2 cellular contexts compared by ENCODE assay signal in the genomic region with DNA sequence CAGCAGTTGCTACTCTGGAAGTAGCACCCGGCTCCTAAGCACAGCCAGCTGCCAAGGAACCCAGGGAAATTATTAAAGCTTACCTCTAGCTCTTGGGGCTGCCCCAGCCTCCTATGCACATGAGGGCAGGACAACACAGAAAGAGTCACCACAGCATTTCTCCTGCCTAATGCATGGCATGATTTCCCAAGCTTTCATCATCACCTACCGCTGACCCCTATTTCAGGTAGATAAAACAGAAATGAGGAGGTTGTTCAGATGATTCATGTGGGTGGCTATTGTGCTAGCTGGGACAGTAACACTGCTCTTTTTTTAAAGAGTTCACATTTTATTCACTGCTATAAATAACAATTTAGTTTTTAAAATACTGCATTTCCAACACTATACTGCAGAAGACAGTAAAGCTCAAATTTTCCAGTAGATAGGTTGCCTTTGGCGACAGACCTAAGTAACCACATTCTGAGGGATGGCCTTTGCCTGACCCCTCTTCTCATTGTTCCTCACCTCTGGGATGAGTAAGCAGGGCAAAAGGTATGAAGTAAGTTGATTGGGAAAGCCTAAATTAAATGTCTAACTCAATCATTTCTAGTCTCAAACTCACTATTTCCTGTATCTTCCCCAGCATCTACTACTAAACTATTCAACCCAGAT.
TF ChIP-seq lines count a peak whose summit lies in the region.

No MANE protein-coding gene starts in this region.

TF ChIP-seq in HCT116, 20 proteins besides CTCF, POLR2A, EP300 and RAD21 (continued from another document):
- TF ChIP-seq, protein P1, sequence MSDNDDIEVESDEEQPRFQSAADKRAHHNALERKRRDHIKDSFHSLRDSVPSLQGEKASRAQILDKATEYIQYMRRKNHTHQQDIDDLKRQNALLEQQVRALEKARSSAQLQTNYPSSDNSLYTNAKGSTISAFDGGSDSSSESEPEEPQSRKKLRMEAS (IDR thresholded peaks at IDR 0.05): peak; percentile 65
- TF ChIP-seq, protein P2, sequence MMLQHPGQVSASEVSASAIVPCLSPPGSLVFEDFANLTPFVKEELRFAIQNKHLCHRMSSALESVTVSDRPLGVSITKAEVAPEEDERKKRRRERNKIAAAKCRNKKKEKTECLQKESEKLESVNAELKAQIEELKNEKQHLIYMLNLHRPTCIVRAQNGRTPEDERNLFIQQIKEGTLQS (IDR thresholded peaks at IDR 0.05): 0 out of 2 replicates have a peak, but pooled peaks have one; percentile 12
- TF ChIP-seq SP1 (IDR thresholded peaks at IDR 0.05; ENCODE audit: low read depth) (peak; percentile 62), SRF (IDR thresholded peaks at IDR 0.05; ENCODE audit: low read depth) (0 out of 2 replicates have a peak, but pooled peaks have one; percentile 16), EZH2phosphoT487 (IDR thresholded peaks at IDR 0.05; ENCODE audit: borderline replicate concordance) (no peak), JUND (IDR thresholded peaks at IDR 0.05) (peak; percentile 45), CEBPB (IDR thresholded peaks at IDR 0.05; ENCODE audit: low read depth) (peak; percentile 92), SIN3A (IDR thresholded peaks at IDR 0.05; ENCODE audit: low read depth) (peak; percentile 48; the same call in 1 of the 2 replicates)
- TF ChIP-seq, protein P3, sequence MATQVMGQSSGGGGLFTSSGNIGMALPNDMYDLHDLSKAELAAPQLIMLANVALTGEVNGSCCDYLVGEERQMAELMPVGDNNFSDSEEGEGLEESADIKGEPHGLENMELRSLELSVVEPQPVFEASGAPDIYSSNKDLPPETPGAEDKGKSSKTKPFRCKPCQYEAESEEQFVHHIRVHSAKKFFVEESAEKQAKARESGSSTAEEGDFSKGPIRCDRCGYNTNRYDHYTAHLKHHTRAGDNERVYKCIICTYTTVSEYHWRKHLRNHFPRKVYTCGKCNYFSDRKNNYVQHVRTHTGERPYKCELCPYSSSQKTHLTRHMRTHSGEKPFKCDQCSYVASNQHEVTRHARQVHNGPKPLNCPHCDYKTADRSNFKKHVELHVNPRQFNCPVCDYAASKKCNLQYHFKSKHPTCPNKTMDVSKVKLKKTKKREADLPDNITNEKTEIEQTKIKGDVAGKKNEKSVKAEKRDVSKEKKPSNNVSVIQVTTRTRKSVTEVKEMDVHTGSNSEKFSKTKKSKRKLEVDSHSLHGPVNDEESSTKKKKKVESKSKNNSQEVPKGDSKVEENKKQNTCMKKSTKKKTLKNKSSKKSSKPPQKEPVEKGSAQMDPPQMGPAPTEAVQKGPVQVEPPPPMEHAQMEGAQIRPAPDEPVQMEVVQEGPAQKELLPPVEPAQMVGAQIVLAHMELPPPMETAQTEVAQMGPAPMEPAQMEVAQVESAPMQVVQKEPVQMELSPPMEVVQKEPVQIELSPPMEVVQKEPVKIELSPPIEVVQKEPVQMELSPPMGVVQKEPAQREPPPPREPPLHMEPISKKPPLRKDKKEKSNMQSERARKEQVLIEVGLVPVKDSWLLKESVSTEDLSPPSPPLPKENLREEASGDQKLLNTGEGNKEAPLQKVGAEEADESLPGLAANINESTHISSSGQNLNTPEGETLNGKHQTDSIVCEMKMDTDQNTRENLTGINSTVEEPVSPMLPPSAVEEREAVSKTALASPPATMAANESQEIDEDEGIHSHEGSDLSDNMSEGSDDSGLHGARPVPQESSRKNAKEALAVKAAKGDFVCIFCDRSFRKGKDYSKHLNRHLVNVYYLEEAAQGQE (IDR thresholded peaks at IDR 0.05; ENCODE audit: low read depth): no peak
TF ChIP-seq in HCT116: peak in this region for 8.

TF ChIP-seq in HepG2, 621 proteins besides CTCF, POLR2A, EP300 and RAD21 (continued from another document):
- TF ChIP-seq, protein P4, sequence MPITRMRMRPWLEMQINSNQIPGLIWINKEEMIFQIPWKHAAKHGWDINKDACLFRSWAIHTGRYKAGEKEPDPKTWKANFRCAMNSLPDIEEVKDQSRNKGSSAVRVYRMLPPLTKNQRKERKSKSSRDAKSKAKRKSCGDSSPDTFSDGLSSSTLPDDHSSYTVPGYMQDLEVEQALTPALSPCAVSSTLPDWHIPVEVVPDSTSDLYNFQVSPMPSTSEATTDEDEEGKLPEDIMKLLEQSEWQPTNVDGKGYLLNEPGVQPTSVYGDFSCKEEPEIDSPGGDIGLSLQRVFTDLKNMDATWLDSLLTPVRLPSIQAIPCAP (CRISPR knock-in tag; IDR thresholded peaks at IDR 0.05; ENCODE audit: low read depth): no peak
- TF ChIP-seq, protein P5, sequence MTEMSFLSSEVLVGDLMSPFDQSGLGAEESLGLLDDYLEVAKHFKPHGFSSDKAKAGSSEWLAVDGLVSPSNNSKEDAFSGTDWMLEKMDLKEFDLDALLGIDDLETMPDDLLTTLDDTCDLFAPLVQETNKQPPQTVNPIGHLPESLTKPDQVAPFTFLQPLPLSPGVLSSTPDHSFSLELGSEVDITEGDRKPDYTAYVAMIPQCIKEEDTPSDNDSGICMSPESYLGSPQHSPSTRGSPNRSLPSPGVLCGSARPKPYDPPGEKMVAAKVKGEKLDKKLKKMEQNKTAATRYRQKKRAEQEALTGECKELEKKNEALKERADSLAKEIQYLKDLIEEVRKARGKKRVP (CRISPR knock-in tag; IDR thresholded peaks at IDR 0.05): peak in 1 of 2 experiments; percentile 46; a peak in 1 of 4 replicates
- TF ChIP-seq, protein P2 (CRISPR knock-in tag; IDR thresholded peaks at IDR 0.05): no peak
- TF ChIP-seq SP4 (CRISPR knock-in tag; IDR thresholded peaks at IDR 0.05): no peak
